Comparison of ENCODE assay signal across 1 cellular context in the genomic region with DNA sequence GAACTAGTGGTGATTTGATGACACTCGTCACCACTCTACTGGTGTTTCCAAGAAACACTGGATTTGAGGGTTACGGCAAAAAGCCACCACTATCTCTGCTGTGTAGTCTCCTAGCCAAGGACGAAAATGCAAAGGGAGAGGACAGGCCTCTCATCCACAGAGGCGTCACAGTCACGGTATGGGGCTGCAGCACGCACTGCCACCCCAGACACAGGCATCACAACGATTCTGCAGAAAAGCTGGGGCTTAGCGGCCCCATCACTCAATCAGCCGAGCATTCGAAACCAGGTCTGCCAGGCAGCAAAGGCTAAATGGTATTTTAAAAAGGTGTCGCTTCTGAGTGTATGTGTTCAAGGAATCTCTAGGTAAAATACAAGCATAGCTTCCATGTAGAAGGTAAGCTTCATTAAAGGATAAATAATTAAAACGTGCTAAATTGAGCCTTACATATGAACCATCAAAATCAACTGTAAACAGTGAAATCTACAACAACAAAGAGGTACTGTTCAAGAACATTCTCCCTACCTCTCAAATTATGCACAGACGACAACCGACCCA.
TF ChIP-seq lines count a peak whose summit lies in the region.

No MANE protein-coding gene starts in this region.

TF ChIP-seq in HepG2, 621 proteins besides CTCF, POLR2A, EP300 and RAD21:
- TF ChIP-seq SPEN (CRISPR knock-in tag; IDR thresholded peaks at IDR 0.05; ENCODE audit: low read depth) (0 out of 2 replicates have a peak, but pooled peaks have one; percentile 23), ZNF678 (CRISPR knock-in tag; IDR thresholded peaks at IDR 0.05) (no peak), AGO1 (IDR thresholded peaks at IDR 0.05; ENCODE audit: low read depth, low read length, poor library complexity, severe bottlenecking) (no peak), PPARG (CRISPR knock-in tag; conservative IDR thresholded peaks at IDR 0.05) (peak; percentile 75), RXRA (CRISPR knock-in tag; IDR thresholded peaks at IDR 0.05) (no peak), HNF4A (CRISPR knock-in tag; IDR thresholded peaks at IDR 0.05) (0 out of 2 replicates have a peak, but pooled peaks have one; percentile 30), REL (CRISPR knock-in tag; conservative IDR thresholded peaks at IDR 0.05) (no peak), IRX3 (CRISPR knock-in tag; IDR thresholded peaks at IDR 0.05; ENCODE audit: borderline replicate concordance, low read depth) (0 out of 2 replicates have a peak, but pooled peaks have one; percentile 35), WIZ (CRISPR knock-in tag; IDR thresholded peaks at IDR 0.05) (no peak), GFI1 (CRISPR knock-in tag; IDR thresholded peaks at IDR 0.05; ENCODE audit: borderline replicate concordance) (peak; percentile 65; the same call in 1 of the 2 replicates), ZNF530 (CRISPR knock-in tag; IDR thresholded peaks at IDR 0.05; ENCODE audit: low read depth) (0 out of 2 replicates have a peak, but pooled peaks have one; percentile 37), NCOA1 (CRISPR knock-in tag; IDR thresholded peaks at IDR 0.05) (0 out of 2 replicates have a peak, but pooled peaks have one; percentile 24), SNAPC2 (CRISPR knock-in tag; IDR thresholded peaks at IDR 0.05) (0 out of 2 replicates have a peak, but pooled peaks have one; percentile 59), BCL6 (CRISPR knock-in tag; IDR thresholded peaks at IDR 0.05) (peak; percentile 83), PHF21A (CRISPR knock-in tag; IDR thresholded peaks at IDR 0.05) (peak; percentile 29; the same call in 1 of the 2 replicates), ZNF296 (CRISPR knock-in tag; conservative IDR thresholded peaks at IDR 0.05) (no peak), ZNF644 (CRISPR knock-in tag; IDR thresholded peaks at IDR 0.05; ENCODE audit: low read depth) (no peak), ZNF232 (CRISPR knock-in tag; IDR thresholded peaks at IDR 0.05; ENCODE audit: borderline replicate concordance) (peak; percentile 45; the same call in 1 of the 2 replicates), RXRB (CRISPR knock-in tag; IDR thresholded peaks at IDR 0.05; ENCODE audit: borderline replicate concordance) (peak; percentile 13; the same call in 1 of the 2 replicates), ZFP36 (IDR thresholded peaks at IDR 0.05; ENCODE audit: borderline replicate concordance, low read depth, low read length, partially characterized antibody) (no peak), RARA (CRISPR knock-in tag; IDR thresholded peaks at IDR 0.05) (no peak), PHF20 (CRISPR knock-in tag; IDR thresholded peaks at IDR 0.05) (no peak)
- TF ChIP-seq, protein P1, sequence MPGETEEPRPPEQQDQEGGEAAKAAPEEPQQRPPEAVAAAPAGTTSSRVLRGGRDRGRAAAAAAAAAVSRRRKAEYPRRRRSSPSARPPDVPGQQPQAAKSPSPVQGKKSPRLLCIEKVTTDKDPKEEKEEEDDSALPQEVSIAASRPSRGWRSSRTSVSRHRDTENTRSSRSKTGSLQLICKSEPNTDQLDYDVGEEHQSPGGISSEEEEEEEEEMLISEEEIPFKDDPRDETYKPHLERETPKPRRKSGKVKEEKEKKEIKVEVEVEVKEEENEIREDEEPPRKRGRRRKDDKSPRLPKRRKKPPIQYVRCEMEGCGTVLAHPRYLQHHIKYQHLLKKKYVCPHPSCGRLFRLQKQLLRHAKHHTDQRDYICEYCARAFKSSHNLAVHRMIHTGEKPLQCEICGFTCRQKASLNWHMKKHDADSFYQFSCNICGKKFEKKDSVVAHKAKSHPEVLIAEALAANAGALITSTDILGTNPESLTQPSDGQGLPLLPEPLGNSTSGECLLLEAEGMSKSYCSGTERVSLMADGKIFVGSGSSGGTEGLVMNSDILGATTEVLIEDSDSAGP (CRISPR knock-in tag; IDR thresholded peaks at IDR 0.05; ENCODE audit: borderline replicate concordance): 0 out of 2 replicates have a peak, but pooled peaks have one; percentile 21
- TF ChIP-seq, protein P2, sequence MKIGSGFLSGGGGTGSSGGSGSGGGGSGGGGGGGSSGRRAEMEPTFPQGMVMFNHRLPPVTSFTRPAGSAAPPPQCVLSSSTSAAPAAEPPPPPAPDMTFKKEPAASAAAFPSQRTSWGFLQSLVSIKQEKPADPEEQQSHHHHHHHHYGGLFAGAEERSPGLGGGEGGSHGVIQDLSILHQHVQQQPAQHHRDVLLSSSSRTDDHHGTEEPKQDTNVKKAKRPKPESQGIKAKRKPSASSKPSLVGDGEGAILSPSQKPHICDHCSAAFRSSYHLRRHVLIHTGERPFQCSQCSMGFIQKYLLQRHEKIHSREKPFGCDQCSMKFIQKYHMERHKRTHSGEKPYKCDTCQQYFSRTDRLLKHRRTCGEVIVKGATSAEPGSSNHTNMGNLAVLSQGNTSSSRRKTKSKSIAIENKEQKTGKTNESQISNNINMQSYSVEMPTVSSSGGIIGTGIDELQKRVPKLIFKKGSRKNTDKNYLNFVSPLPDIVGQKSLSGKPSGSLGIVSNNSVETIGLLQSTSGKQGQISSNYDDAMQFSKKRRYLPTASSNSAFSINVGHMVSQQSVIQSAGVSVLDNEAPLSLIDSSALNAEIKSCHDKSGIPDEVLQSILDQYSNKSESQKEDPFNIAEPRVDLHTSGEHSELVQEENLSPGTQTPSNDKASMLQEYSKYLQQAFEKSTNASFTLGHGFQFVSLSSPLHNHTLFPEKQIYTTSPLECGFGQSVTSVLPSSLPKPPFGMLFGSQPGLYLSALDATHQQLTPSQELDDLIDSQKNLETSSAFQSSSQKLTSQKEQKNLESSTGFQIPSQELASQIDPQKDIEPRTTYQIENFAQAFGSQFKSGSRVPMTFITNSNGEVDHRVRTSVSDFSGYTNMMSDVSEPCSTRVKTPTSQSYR (CRISPR knock-in tag; IDR thresholded peaks at IDR 0.05; ENCODE audit: borderline replicate concordance): no peak
- TF ChIP-seq, protein P3, sequence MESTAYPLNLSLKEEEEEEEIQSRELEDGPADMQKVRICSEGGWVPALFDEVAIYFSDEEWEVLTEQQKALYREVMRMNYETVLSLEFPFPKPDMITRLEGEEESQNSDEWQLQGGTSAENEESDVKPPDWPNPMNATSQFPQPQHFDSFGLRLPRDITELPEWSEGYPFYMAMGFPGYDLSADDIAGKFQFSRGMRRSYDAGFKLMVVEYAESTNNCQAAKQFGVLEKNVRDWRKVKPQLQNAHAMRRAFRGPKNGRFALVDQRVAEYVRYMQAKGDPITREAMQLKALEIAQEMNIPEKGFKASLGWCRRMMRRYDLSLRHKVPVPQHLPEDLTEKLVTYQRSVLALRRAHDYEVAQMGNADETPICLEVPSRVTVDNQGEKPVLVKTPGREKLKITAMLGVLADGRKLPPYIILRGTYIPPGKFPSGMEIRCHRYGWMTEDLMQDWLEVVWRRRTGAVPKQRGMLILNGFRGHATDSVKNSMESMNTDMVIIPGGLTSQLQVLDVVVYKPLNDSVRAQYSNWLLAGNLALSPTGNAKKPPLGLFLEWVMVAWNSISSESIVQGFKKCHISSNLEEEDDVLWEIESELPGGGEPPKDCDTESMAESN (CRISPR knock-in tag; conservative IDR thresholded peaks at IDR 0.05): no peak
- TF ChIP-seq, protein P4, sequence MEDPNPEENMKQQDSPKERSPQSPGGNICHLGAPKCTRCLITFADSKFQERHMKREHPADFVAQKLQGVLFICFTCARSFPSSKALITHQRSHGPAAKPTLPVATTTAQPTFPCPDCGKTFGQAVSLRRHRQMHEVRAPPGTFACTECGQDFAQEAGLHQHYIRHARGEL (CRISPR knock-in tag; IDR thresholded peaks at IDR 0.05): no peak
- TF ChIP-seq, protein P5, sequence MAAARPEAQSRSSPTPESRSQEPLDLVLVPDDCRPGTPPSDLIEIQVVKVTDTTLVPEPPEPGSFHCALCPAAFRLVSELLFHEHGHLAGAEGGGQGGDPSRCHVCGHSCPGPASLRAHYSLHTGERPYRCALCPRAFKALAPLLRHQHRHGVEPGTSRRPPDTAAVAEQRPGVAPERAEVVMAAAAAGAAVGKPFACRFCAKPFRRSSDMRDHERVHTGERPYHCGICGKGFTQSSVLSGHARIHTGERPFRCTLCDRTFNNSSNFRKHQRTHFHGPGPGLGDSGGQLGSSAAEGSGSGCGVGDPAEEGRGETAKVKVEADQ (CRISPR knock-in tag; IDR thresholded peaks at IDR 0.05; ENCODE audit: borderline replicate concordance): no peak
